In genomic region chr14:33691907-33692306, GRCh38 we compare ENCODE assay signal across 31 cellular contexts.
"Had no signal": no experiment of that assay in that cellular context is flagged by ENCODE, and none has a peak within 500 bp of the region (broad histone marks: within the 10 kb centered on the region; RNA-seq: fewer than 3 reads in every experiment).

No MANE protein-coding gene starts in this region.

- H3K4me3 Mint-ChIP-seq: activated CD4-positive, alpha-beta memory T cell treated with anti-CD3 and anti-CD28 coated beads, Interleukin-2, amount 10 ng/mL, durations not matched to agents 7 days and 5 days; activated CD4-positive, alpha-beta T cell treated with anti-CD3 and anti-CD28 coated beads, Interleukin-2, amount 10 ng/mL, durations not matched to agents 24 days and 14 days; activated naive CD4-positive, alpha-beta T cell treated with anti-CD3 and anti-CD28 coated beads, Interleukin-2, amount 10 ng/mL, durations not matched to agents 7 days and 5 days; activated naive CD8-positive, alpha-beta T cell treated with anti-CD3 and anti-CD28 coated beads, Interleukin-2, amount 10 ng/mL, durations not matched to agents 7 days and 5 days; activated T-cell treated with anti-CD3 and anti-CD28 coated beads, Interleukin-2, amount 50 U/mL, for 24 hours; nephron; T-helper 1 cell treated with Interleukin-12 subunit alpha and Interleukin-12 subunit beta and Interleukin-4 antibody, amounts not matched to agents 30 μg/mL and 1 μg/mL, for 36 hours had no signal

- H3K9me3 Mint-ChIP-seq: activated CD4-positive, alpha-beta memory T cell treated with anti-CD3 and anti-CD28 coated beads, Interleukin-2, amount 10 ng/mL, durations not matched to agents 7 days and 5 days; activated CD4-positive, alpha-beta T cell treated with anti-CD3 and anti-CD28 coated beads, Interleukin-2, amount 10 ng/mL, durations not matched to agents 24 days and 14 days; activated naive CD4-positive, alpha-beta T cell treated with anti-CD3 and anti-CD28 coated beads, Interleukin-2, amount 10 ng/mL, durations not matched to agents 7 days and 5 days; activated naive CD8-positive, alpha-beta T cell treated with anti-CD3 and anti-CD28 coated beads, Interleukin-2, amount 10 ng/mL, durations not matched to agents 7 days and 5 days; nephron; T-helper 1 cell treated with Interleukin-12 subunit alpha and Interleukin-12 subunit beta and Interleukin-4 antibody, amounts not matched to agents 30 μg/mL and 1 μg/mL, for 36 hours had no signal

- H3K27ac Mint-ChIP-seq: activated CD4-positive, alpha-beta memory T cell treated with anti-CD3 and anti-CD28 coated beads, Interleukin-2, amount 10 ng/mL, durations not matched to agents 7 days and 5 days; activated CD4-positive, alpha-beta T cell treated with anti-CD3 and anti-CD28 coated beads, Interleukin-2, amount 10 ng/mL, durations not matched to agents 24 days and 14 days; activated naive CD4-positive, alpha-beta T cell treated with anti-CD3 and anti-CD28 coated beads, Interleukin-2, amount 10 ng/mL, durations not matched to agents 7 days and 5 days; activated naive CD8-positive, alpha-beta T cell treated with anti-CD3 and anti-CD28 coated beads, Interleukin-2, amount 10 ng/mL, durations not matched to agents 7 days and 5 days; activated T-cell treated with anti-CD3 and anti-CD28 coated beads, Interleukin-2, amount 50 U/mL, for 24 hours; nephron; T-helper 1 cell treated with Interleukin-12 subunit alpha and Interleukin-12 subunit beta and Interleukin-4 antibody, amounts not matched to agents 30 μg/mL and 1 μg/mL, for 36 hours had no signal

- H3K4me1 ChIP-seq: esophagus squamous epithelium, gastroesophageal sphincter, right lobe of liver, testis, transverse colon, uterus had no signal

- H3K36me3 Mint-ChIP-seq: activated naive CD4-positive, alpha-beta T cell treated with anti-CD3 and anti-CD28 coated beads, Interleukin-2, amount 10 ng/mL, durations not matched to agents 7 days and 5 days; activated naive CD8-positive, alpha-beta T cell treated with anti-CD3 and anti-CD28 coated beads, Interleukin-2, amount 10 ng/mL, durations not matched to agents 7 days and 5 days had no signal

- H3K4me1 Mint-ChIP-seq: activated CD4-positive, alpha-beta memory T cell treated with anti-CD3 and anti-CD28 coated beads, Interleukin-2, amount 10 ng/mL, durations not matched to agents 7 days and 5 days; activated CD4-positive, alpha-beta T cell treated with anti-CD3 and anti-CD28 coated beads, Interleukin-2, amount 10 ng/mL, durations not matched to agents 24 days and 14 days; activated naive CD4-positive, alpha-beta T cell treated with anti-CD3 and anti-CD28 coated beads, Interleukin-2, amount 10 ng/mL, durations not matched to agents 7 days and 5 days; activated naive CD8-positive, alpha-beta T cell treated with anti-CD3 and anti-CD28 coated beads, Interleukin-2, amount 10 ng/mL, durations not matched to agents 7 days and 5 days; nephron had no signal

- H3K9me3 ChIP-seq: ascending aorta, esophagus squamous epithelium, gastroesophageal sphincter, right lobe of liver, testis, transverse colon, uterus had no signal

- H3K27me3 ChIP-seq: ascending aorta, esophagus squamous epithelium, gastroesophageal sphincter, hepatocyte, right lobe of liver, testis, transverse colon, uterus had no signal

- H3K36me3 ChIP-seq: ascending aorta, esophagus squamous epithelium, gastroesophageal sphincter, right lobe of liver, transverse colon, uterus, WERI-Rb-1 had no signal

- H3K4me3 ChIP-seq: ascending aorta, esophagus squamous epithelium, gastroesophageal sphincter, hepatocyte, right lobe of liver, skin epidermis, testis, transverse colon, uterus had no signal

- H3K27me3 Mint-ChIP-seq: activated CD4-positive, alpha-beta memory T cell treated with anti-CD3 and anti-CD28 coated beads, Interleukin-2, amount 10 ng/mL, durations not matched to agents 7 days and 5 days; activated CD4-positive, alpha-beta T cell treated with anti-CD3 and anti-CD28 coated beads, Interleukin-2, amount 10 ng/mL, durations not matched to agents 24 days and 14 days; activated naive CD4-positive, alpha-beta T cell treated with anti-CD3 and anti-CD28 coated beads, Interleukin-2, amount 10 ng/mL, durations not matched to agents 7 days and 5 days; activated naive CD8-positive, alpha-beta T cell treated with anti-CD3 and anti-CD28 coated beads, Interleukin-2, amount 10 ng/mL, durations not matched to agents 7 days and 5 days had no signal

- DNase-seq: activated CD4-positive, alpha-beta memory T cell treated with anti-CD3 and anti-CD28 coated beads, Interleukin-2, amount 10 ng/mL, durations not matched to agents 7 days and 5 days; activated CD4-positive, alpha-beta T cell treated with anti-CD3 and anti-CD28 coated beads, Interleukin-2, amount 10 ng/mL, durations not matched to agents 24 days and 14 days; activated CD8-positive, alpha-beta memory T cell treated with anti-CD3 and anti-CD28 coated beads, Interleukin-2, amount 50 U/mL, for 48 hours; activated gamma-delta T cell; activated naive CD4-positive, alpha-beta T cell treated with anti-CD3 and anti-CD28 coated beads, Interleukin-2, amount 10 ng/mL, durations not matched to agents 7 days and 5 days; activated naive CD8-positive, alpha-beta T cell treated with anti-CD3 and anti-CD28 coated beads, Interleukin-2, amount 10 ng/mL, durations not matched to agents 7 days and 5 days; activated T-cell treated with anti-CD3 and anti-CD28 coated beads, Interleukin-2, amount 50 U/mL, for 24 hours; dermis blood vessel endothelial cell; effector CD4-positive, alpha-beta T cell; esophagus squamous epithelium; islet precursor cell; left cardiac atrium; left ventricle myocardium superior; posterior cingulate gyrus; right lobe of liver; stimulated activated CD4-positive, alpha-beta T cell treated with anti-CD3 and anti-CD28 coated beads, Interleukin-12 subunit alpha, Interleukin-12 subunit beta, amount 100 ng/mL, for 4 hours; stimulated activated CD4-positive, alpha-beta T cell treated with anti-CD3 and anti-CD28 coated beads, Interleukin-4, amount 100 ng/mL, for 1 hour; stimulated activated naive CD8-positive, alpha-beta T cell treated with anti-CD3 and anti-CD28 coated beads, Interleukin-15, Interleukin-2, amounts not matched to agents 100 U/mL and 50 U/mL, for 24 hours; T-helper 9 cell; testis; transverse colon; uterus; WERI-Rb-1 had no signal

- ATAC-seq: activated CD4-positive, CD25-positive, alpha-beta regulatory T cell treated with anti-CD3 and anti-CD28 coated beads, Interleukin-2, amount 50 U/mL, for 24 hours; gastroesophageal sphincter; left ventricle myocardium superior; right lobe of liver; stimulated activated naive CD8-positive, alpha-beta T cell treated with anti-CD3 and anti-CD28 coated beads, Interleukin-15, Interleukin-2, amounts not matched to agents 100 U/mL and 50 U/mL, for 24 hours had no signal

- H3K27ac ChIP-seq: ascending aorta, epithelial cell of prostate, esophagus squamous epithelium, gastroesophageal sphincter, hepatocyte, right lobe of liver, skin epidermis, testis, transverse colon, uterus, WERI-Rb-1 had no signal
